Comparison of ENCODE assay signal across 8 cellular contexts in the genomic region with DNA sequence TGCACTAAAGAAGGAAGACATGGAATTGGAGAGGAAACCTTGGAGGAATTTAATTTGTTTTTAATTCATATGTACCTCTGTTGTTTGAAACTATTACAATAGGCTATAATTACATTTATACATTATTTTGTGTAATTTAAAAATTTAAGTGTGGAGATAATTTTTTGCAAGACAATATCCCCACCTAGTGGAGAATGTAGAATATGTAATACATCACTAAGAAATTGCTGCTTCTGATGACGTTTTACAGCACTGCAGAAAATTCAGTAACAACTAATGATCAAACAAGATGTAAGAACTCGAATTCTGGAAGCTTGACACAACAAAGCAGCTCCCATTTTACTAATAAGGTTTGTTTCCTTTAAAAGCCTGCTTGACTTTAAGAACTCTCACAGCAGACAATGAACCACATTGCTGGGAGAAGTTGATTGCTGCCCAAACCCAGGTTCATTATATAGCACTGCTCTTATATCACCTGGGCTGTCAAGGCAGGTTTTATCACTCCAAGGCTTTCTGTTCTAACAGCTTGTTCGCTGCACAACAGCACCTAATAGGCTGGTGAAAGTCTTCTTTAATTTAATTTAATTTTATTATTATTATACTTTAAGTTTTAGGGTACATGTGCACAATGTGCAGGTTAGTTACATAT. TPM values are rescaled to one million over a fixed set of nuclear protein-coding genes. Genes with fewer than 3 reads are reported as not detected.
DNase-seq lines count a peak whose midpoint lies in the region; FAIRE-seq lines count a peak whose summit lies in the region.

No MANE protein-coding gene starts in this region.

- intact Hi-C loops in activated T-helper 2 cell treated with anti-CD3 and anti-CD28 coated beads, Interferon-gamma antibody, Interleukin-2, Interleukin-4, amounts not matched to agents 10 μg/mL and 5 μg/mL and 100 μg/mL, durations not matched to agents 14 hours and 24 hours and 36 hours (cut with micrococcal nuclease) = loop anchor here (1.0 to 5.0 kb wide), 5 partner anchors 35 to 715 kb away; a partner anchor contains a TSS

- H3K27ac Mint-ChIP-seq in activated T-helper 2 cell treated with anti-CD3 and anti-CD28 coated beads, Interferon-gamma antibody, Interleukin-2, Interleukin-4, amounts not matched to agents 10 μg/mL and 5 μg/mL and 100 μg/mL, durations not matched to agents 14 hours and 24 hours and 36 hours = no peak overlapping the region

- peaks cover 19% of the 10 kb centered on the region for H3K4me1 Mint-ChIP-seq in activated T-helper 2 cell treated with anti-CD3 and anti-CD28 coated beads, Interferon-gamma antibody, Interleukin-2, Interleukin-4, amounts not matched to agents 10 μg/mL and 5 μg/mL and 100 μg/mL, durations not matched to agents 14 hours and 24 hours and 36 hours (ENCODE audit: low read depth)

- H3K9me3 Mint-ChIP-seq in activated T-helper 2 cell treated with anti-CD3 and anti-CD28 coated beads, Interferon-gamma antibody, Interleukin-2, Interleukin-4, amounts not matched to agents 10 μg/mL and 5 μg/mL and 100 μg/mL, durations not matched to agents 14 hours and 24 hours and 36 hours = no peaks in the 10 kb centered on the region

- peaks cover 38% of the 10 kb centered on the region for H3K36me3 Mint-ChIP-seq in activated T-helper 2 cell treated with anti-CD3 and anti-CD28 coated beads, Interferon-gamma antibody, Interleukin-2, Interleukin-4, amounts not matched to agents 10 μg/mL and 5 μg/mL and 100 μg/mL, durations not matched to agents 14 hours and 24 hours and 36 hours (ENCODE audit: low read depth)

- FAIRE-seq in A204.1 (lab: Jason Lieb, UNC) = peak; percentile 95

- DNase-seq in GM03348 (ENCODE audit: low spot score) = peak; percentile 48
- DNase-seq in NCI-H226 = peak; percentile 7
- peak; percentile 43 for DNase-seq in cerebellar cortex (ENCODE audit: low spot score)
- peak; percentile 21 for DNase-seq in medulla oblongata (ENCODE audit: extremely low spot score)
- DNase-seq in activated T-helper 2 cell treated with anti-CD3 and anti-CD28 coated beads, Interferon-gamma antibody, Interleukin-2, Interleukin-4, amounts not matched to agents 10 μg/mL and 5 μg/mL and 100 μg/mL, durations not matched to agents 14 hours and 24 hours and 36 hours (ENCODE audit: low spot score) = no peak
- no peak for DNase-seq in hypothalamus (lab: John Stamatoyannopoulos, UW)
- no peak for DNase-seq in amygdala (lab: John Stamatoyannopoulos, UW)

- no peaks in the 10 kb centered on the region for H3K27me3 Mint-ChIP-seq in activated T-helper 2 cell treated with anti-CD3 and anti-CD28 coated beads, Interferon-gamma antibody, Interleukin-2, Interleukin-4, amounts not matched to agents 10 μg/mL and 5 μg/mL and 100 μg/mL, durations not matched to agents 14 hours and 24 hours and 36 hours (ENCODE audit: low read depth)

- H3K4me3 Mint-ChIP-seq in activated T-helper 2 cell treated with anti-CD3 and anti-CD28 coated beads, Interferon-gamma antibody, Interleukin-2, Interleukin-4, amounts not matched to agents 10 μg/mL and 5 μg/mL and 100 μg/mL, durations not matched to agents 14 hours and 24 hours and 36 hours (ENCODE audit: low read depth) = no peak overlapping the region

RNA-seq across cellular contexts. Expression of a gene that starts 53.4 kb away (rescaled TPM):
- total RNA-seq in activated T-helper 2 cell treated with anti-CD3 and anti-CD28 coated beads, Interferon-gamma antibody, Interleukin-2, Interleukin-4, amounts not matched to agents 10 μg/mL and 5 μg/mL and 100 μg/mL, durations not matched to agents 14 hours and 24 hours and 36 hours = 48.3 and 48.4 TPM in 2 replicates

Comparison
In these comparisons a context has a peak if more than half of its experiments do, and no peak if none do; other contexts are left out.
1. DNase-seq: peak in GM03348 (single experiment), NCI-H226 (single experiment), cerebellar cortex (single experiment) and medulla oblongata (single experiment); none in activated T-helper 2 cell treated with anti-CD3 and anti-CD28 coated beads, Interferon-gamma antibody, Interleukin-2, Interleukin-4, amounts not matched to agents 10 μg/mL and 5 μg/mL and 100 μg/mL, durations not matched to agents 14 hours and 24 hours and 36 hours (single experiment), hypothalamus (0 of 51) and amygdala (0 of 56).